Comparison of ENCODE assay signal across 8 cellular contexts in the genomic region with DNA sequence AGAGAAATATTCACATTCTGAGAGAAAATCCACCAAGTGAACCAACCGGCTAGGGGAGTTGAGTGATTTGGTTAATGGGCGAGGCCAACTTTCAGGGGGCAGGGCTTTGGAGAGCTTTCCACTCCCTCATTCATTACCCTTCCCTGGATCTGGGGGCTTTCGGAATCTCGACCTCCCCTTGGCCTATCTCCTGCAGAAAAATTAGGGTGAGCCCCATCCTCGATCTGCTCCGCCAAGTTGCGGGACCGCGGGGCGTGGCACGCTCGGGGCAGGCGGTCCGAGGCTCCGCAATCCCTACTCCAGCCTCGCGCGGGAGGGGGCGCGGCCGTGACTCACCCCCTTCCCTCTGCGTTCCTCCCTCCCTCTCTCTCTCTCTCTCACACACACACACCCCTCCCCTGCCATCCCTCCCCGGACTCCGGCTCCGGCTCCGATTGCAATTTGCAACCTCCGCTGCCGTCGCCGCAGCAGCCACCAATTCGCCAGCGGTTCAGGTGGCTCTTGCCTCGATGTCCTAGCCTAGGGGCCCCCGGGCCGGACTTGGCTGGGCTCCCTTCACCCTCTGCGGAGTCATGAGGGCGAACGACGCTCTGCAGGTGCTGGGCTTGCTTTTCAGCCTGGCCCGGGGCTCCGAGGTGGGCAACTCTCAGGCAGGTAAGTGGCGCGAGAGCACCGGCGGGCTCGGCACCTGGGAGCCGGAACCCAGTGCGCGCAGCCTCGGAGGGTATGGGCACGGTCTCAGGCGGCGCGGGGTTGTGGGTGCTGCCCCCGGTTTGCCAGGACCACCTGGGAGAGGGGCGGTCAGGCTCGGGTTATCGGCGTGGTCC. TPM values are rescaled to one million over a fixed set of nuclear protein-coding genes. Genes with fewer than 3 reads are reported as not detected.
DNase-seq lines count a peak whose midpoint lies in the region; ATAC-seq and TF ChIP-seq lines count a peak whose summit lies in the region.

A gene (plus strand): TSS at position 437 of the 827 bp plus-strand sequence. CDS start 136 bp downstream, at position 573.

- no peaks in the 10 kb centered on the region for H3K9me2 ChIP-seq in SU-DHL-6 (replicated peaks; ENCODE audit: insufficient read depth, low read length)

- H3K9me3 ChIP-seq in SU-DHL-6 (ENCODE audit: insufficient read depth, low read length) = no peaks in the 10 kb centered on the region
- H3K9me3 ChIP-seq in adipocyte (ENCODE audit: control insufficient read depth, low read length) = no peaks in the 10 kb centered on the region
- no peaks in the 10 kb centered on the region for H3K9me3 ChIP-seq in upper lobe of left lung

- no peak for TF ChIP-seq CTCF in KMS-11 (conservative IDR thresholded peaks at IDR 0.05; ENCODE audit: low read depth, low read length)
- TF ChIP-seq CTCF in SU-DHL-6 (IDR thresholded peaks at IDR 0.05; ENCODE audit: insufficient read depth, low read length, poor library complexity, severe bottlenecking) = no peak
- TF ChIP-seq CTCF in upper lobe of left lung (IDR thresholded peaks at IDR 0.05) = peak in 3 of 6 experiments; percentile 29 to 54 (median 31)

- peak within 1 kb of the TSS; percentile 88 for H3K4me2 ChIP-seq in KMS-11
- peak within 1 kb of the TSS; percentile 95 for H3K4me2 ChIP-seq in SU-DHL-6 (ENCODE audit: low read depth, low read length, poor library complexity, severe bottlenecking)

- DNase-seq in NCI-H1105 treated with DMSO at 0.1 percent for 48 hours (lab: John Stamatoyannopoulos, UW) = peak; percentile 46
- DNase-seq in NCI-H1105 (lab: John Stamatoyannopoulos, UW) = no peak
- peak; percentile 90 for DNase-seq in adipocyte (ENCODE audit: low read depth)
- peak; percentile 79 for DNase-seq in left cardiac atrium
- peak; percentile 84 for DNase-seq in pons (ENCODE audit: low spot score)
- DNase-seq in upper lobe of left lung = peak; percentile 87 to 96

- peaks cover 33% of the 10 kb centered on the region; the same call in 1 of the 2 replicates for H3K27me3 ChIP-seq in KMS-11 (ENCODE audit: insufficient read depth, low read depth)
- no peaks in the 10 kb centered on the region for H3K27me3 ChIP-seq in SU-DHL-6 (ENCODE audit: low read length)
- peaks cover 25% of the 10 kb centered on the region for H3K27me3 ChIP-seq in adipocyte (replicated peaks; ENCODE audit: control insufficient read depth, insufficient read depth, low read length)
- peaks cover 0 to 9% (median 7%) of the 10 kb centered on the region in 4 donors for H3K27me3 ChIP-seq in upper lobe of left lung

- no peaks in the 10 kb centered on the region for H3K79me2 ChIP-seq in KMS-11 (ENCODE audit: insufficient read depth, low read depth)
- no peaks in the 10 kb centered on the region for H3K79me2 ChIP-seq in SU-DHL-6 (ENCODE audit: insufficient read depth, low read length)

- no peak within 1 kb of the TSS for H3K27ac ChIP-seq in KMS-11
- H3K27ac ChIP-seq in SU-DHL-6 (ENCODE audit: low read depth, low read length) = no peak within 1 kb of the TSS
- H3K27ac ChIP-seq in upper lobe of left lung = peak within 1 kb of the TSS; percentile 84 to 94 (median 88)

- no peaks in the 10 kb centered on the region for H3F3A ChIP-seq in SU-DHL-6 (ENCODE audit: insufficient read depth)

- peak within 1 kb of the TSS; percentile 24; the same call in 1 of the 2 replicates for H3K9ac ChIP-seq in KMS-11
- H3K9ac ChIP-seq in SU-DHL-6 (ENCODE audit: low read length) = peak within 1 kb of the TSS; percentile 59
- peak within 1 kb of the TSS; percentile 69 for H3K9ac ChIP-seq in adipocyte (ENCODE audit: low read length)

- TF ChIP-seq POLR2A in upper lobe of left lung (IDR thresholded peaks at IDR 0.05) = peak in 3 of 4 donors; percentile 29 to 74 (median 46)

- TF ChIP-seq EP300 in upper lobe of left lung (IDR thresholded peaks at IDR 0.05) = no peak

- no peaks in the 10 kb centered on the region for H3K36me3 ChIP-seq in KMS-11 (ENCODE audit: insufficient read depth)
- no peaks in the 10 kb centered on the region for H3K36me3 ChIP-seq in SU-DHL-6 (ENCODE audit: low read length)
- H3K36me3 ChIP-seq in adipocyte (ENCODE audit: control insufficient read depth, insufficient read depth, low read length, severe bottlenecking) = no peaks in the 10 kb centered on the region
- H3K36me3 ChIP-seq in upper lobe of left lung = peaks cover 0 to 2% (median 0%) of the 10 kb centered on the region in 4 donors

- peak; percentile 85 to 96 for ATAC-seq in left cardiac atrium
- peak; percentile 95 to 96 for ATAC-seq in upper lobe of left lung (ENCODE audit: low FRiP score in 2 of 2)

- intact Hi-C loops in left cardiac atrium (cut with DNase I) = no loop called here

- H3K4me3 ChIP-seq in KMS-11 (IDR thresholded peaks at IDR 0.05; ENCODE audit: insufficient read depth, low read depth, low read length) = no peak within 1 kb of the TSS
- H3K4me3 ChIP-seq in SU-DHL-6 (ENCODE audit: insufficient read depth, low read length, poor library complexity, severe bottlenecking) = peak within 1 kb of the TSS; percentile 62
- peak within 1 kb of the TSS; percentile 84 for H3K4me3 ChIP-seq in adipocyte (ENCODE audit: low read length)
- peak within 1 kb of the TSS; percentile 40 to 73 (median 60) for H3K4me3 ChIP-seq in upper lobe of left lung

- 0 to 1% methylated on average over 50 to 57 of the region's 59 CpGs for WGBS in upper lobe of left lung, 2 donors

- H4K20me1 ChIP-seq in KMS-11 (ENCODE audit: insufficient read depth) (no peaks in the 10 kb centered on the region), SU-DHL-6 (ENCODE audit: low read depth, low read length) (no peaks in the 10 kb centered on the region)

- H2AFZ ChIP-seq in KMS-11 (ENCODE audit: low read depth) (peak within 1 kb of the TSS; percentile 92), SU-DHL-6 (ENCODE audit: low read depth, low read length, severe bottlenecking) (peak within 1 kb of the TSS; percentile 95)

- H3K4me1 ChIP-seq in KMS-11 (ENCODE audit: low read depth, poor library complexity, severe bottlenecking) = peaks cover 13% of the 10 kb centered on the region
- H3K4me1 ChIP-seq in adipocyte (ENCODE audit: control insufficient read depth, insufficient read depth, low read length) = peaks cover 16% of the 10 kb centered on the region
- H3K4me1 ChIP-seq in upper lobe of left lung = peaks cover 7 to 30% (median 20%) of the 10 kb centered on the region in 4 donors

RNA-seq across cellular contexts. Expression of the gene that starts here (rescaled TPM):
- 1 to 10 TPM; 5.2 TPM for total RNA-seq in left cardiac atrium
- total RNA-seq in upper lobe of left lung = 100 to 1,000 TPM in 3 of 6 donors, 10 to 100 TPM in 3; 56.8 to 171 (median 101) TPM

Comparison
In these comparisons a context has a peak if more than half of its experiments do, and no peak if none do; other contexts are left out.
1. RNA of the gene that starts here (total RNA-seq): 56.8 to 171 TPM in upper lobe of left lung; 5.2 TPM in left cardiac atrium; every median in the first group is over 4 times any median in the second.
2. H3K27ac ChIP-seq: peak in upper lobe of left lung (4 of 4); none in KMS-11 (single experiment) and SU-DHL-6 (single experiment).
3. Peak in every context shown above with its lines, with median percentiles within 50 percentile points of each other: H3K9ac ChIP-seq.